8 cellular contexts compared by ENCODE assay signal in the genomic region with DNA sequence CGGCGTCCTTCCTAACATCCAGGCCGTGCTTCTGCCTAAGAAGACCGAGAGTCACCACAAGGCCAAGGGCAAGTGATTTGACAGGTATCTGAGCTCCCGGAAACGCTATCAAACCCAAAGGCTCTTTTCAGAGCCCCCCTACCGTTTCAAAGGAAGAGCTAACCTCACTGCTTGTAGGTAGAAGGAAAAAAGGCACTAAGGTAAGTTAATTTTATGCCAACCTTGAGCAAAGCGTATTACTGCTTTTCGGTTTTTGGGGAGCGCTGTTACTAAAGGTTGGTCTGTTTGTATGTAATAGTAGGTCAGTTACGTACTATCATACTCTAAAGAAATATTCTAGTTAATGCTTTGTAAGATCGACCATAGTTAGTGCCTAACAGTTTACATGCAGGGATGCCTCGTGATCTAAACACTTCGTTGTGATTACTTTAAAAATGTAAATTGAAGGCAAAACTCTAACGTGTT. TPM values are rescaled to one million over a fixed set of nuclear protein-coding genes. Genes with fewer than 3 reads are reported as not detected.
DNase-seq lines count a peak whose midpoint lies in the region; ATAC-seq, FAIRE-seq and TF ChIP-seq lines count a peak whose summit lies in the region.

No MANE protein-coding gene starts in this region.

- no peak for TF ChIP-seq EP300 in A549 (IDR thresholded peaks at IDR 0.05)

- 2% methylated on average over 11 of the region's 15 CpGs for WGBS in A549 (ENCODE audit: missing lambda C conversion rate)
- WGBS in H9 (ENCODE audit: extremely low coverage, insufficient read length, low lambda C conversion rate), result no CpG with 5 or more reads among the region's 15 CpGs

- H3K56ac ChIP-seq in H9 (ENCODE audit: insufficient read length, low read depth, low read length), result no peak overlapping the region

- H3K27me3 ChIP-seq in H9 (ENCODE audit: insufficient read depth, low read length) (no peaks in the 10 kb centered on the region), SJCRH30 (no peaks in the 10 kb centered on the region)

- no peak overlapping the region for H2BK5ac ChIP-seq in H9 (ENCODE audit: insufficient read length, low read length)

- no peak overlapping the region for H3K4ac ChIP-seq in H9 (ENCODE audit: low read depth, low read length)

- H2BK12ac ChIP-seq in H9 (ENCODE audit: insufficient read length, low read depth, low read length), result no peak overlapping the region

- ATAC-seq in A549, result peak in 1 of 2 experiments; percentile 2; a peak in 3 of 6 replicates
- ATAC-seq in GM18519 (IDR thresholded peaks at IDR 0.05; ENCODE audit: low FRiP score, unreplicated experiment), result no peak
- no peak for ATAC-seq in GM18861 (IDR thresholded peaks at IDR 0.05; ENCODE audit: unreplicated experiment)

- H3K27ac ChIP-seq in A549 (peak overlapping the region; percentile 78 to 98), H9 (ENCODE audit: insufficient read length, low read depth, low read length) (peak overlapping the region; percentile 68), SJCRH30 (peak overlapping the region; percentile 97)

- H3K36me3 Mint-ChIP-seq in H9 (ENCODE audit: insufficient read depth in 1 of 3, low read depth in 3 of 3) (peaks cover 6 to 16% (median 9%) of the 10 kb centered on the region in 3 experiments), nephron progenitor cell (ENCODE audit: low read depth) (peaks cover 8% of the 10 kb centered on the region)

- H2BK20ac ChIP-seq in H9 (ENCODE audit: low read depth, low read length, poor library complexity, severe bottlenecking), result no peak overlapping the region

- H3K4me2 ChIP-seq in A549 (peak overlapping the region; percentile 73), H9 (ENCODE audit: insufficient read depth, insufficient read length, low read length) (peak overlapping the region; percentile 77)

- no peak overlapping the region for H2BK120ac ChIP-seq in H9 (ENCODE audit: low read depth, low read length, poor library complexity, severe bottlenecking)

- no peak overlapping the region for H4K91ac ChIP-seq in H9 (ENCODE audit: insufficient read length, low read depth, low read length)

- H3K23ac ChIP-seq in H9 (ENCODE audit: insufficient read length, low read depth, low read length), result no peak overlapping the region

- H3K4me1 Mint-ChIP-seq in H9 (peaks cover 26 to 35% of the 10 kb centered on the region in 2 experiments), nephron progenitor cell (peaks cover 46% of the 10 kb centered on the region)

- H4K20me1 ChIP-seq in H9 (ENCODE audit: control insufficient read depth, insufficient read depth, insufficient read length), result no peaks in the 10 kb centered on the region

- TF ChIP-seq RAD21 in A549 (conservative IDR thresholded peaks at IDR 0.05 in 1 of 2, IDR thresholded peaks at IDR 0.05 in 1 of 2), result no peak

- CTCF ChIA-PET in A549 (lab: Yijun Ruan, JAX), result interaction anchor here (0.9 to 4.2 kb wide), 4 partner anchors 17 to 60 kb away, joined by 3 to 24 read pairs (median 16); a partner anchor contains a TSS

- H3K4me3 Mint-ChIP-seq in H9 (peak overlapping the region; percentile 99 to 100), nephron progenitor cell (peak overlapping the region; percentile 100)

- peak overlapping the region; percentile 99 for H3K9ac ChIP-seq in H9 (ENCODE audit: extremely low read depth, insufficient read length, low read length)

- H3K79me2 ChIP-seq in H9 (ENCODE audit: insufficient read depth, low read length), result peaks cover 6% of the 10 kb centered on the region; the same call in 1 of the 2 replicates

- DNase-seq in A549 (ENCODE audit: low read depth in 1 of 2, low spot score in 1 of 2), result no peak
- no peak for DNase-seq in H9
- no peak for DNase-seq in SJCRH30
- no peak for DNase-seq in epithelial cell of esophagus (ENCODE audit: low read depth)
- no peak for DNase-seq in nephron progenitor cell
- no peak for DNase-seq in DMS79 (lab: John Stamatoyannopoulos, UW)

- H2AK5ac ChIP-seq in H9 (ENCODE audit: insufficient read length, low read length), result no peak overlapping the region

- no peak for FAIRE-seq in A549 (lab: Jason Lieb, UNC)

- peaks cover 9% of the 10 kb centered on the region for H3K23me2 ChIP-seq in H9 (ENCODE audit: insufficient read length, low read depth, low read length, poor library complexity, severe bottlenecking)

- no peaks in the 10 kb centered on the region for H3K36me3 ChIP-seq in SJCRH30

- no peak overlapping the region for H4K5ac ChIP-seq in H9 (ENCODE audit: insufficient read length, low read depth, low read length)

- H3K9me3 Mint-ChIP-seq in H9 (peaks cover 3 to 7% of the 10 kb centered on the region in 2 experiments), nephron progenitor cell (no peaks in the 10 kb centered on the region)

- no peak for TF ChIP-seq POLR2A in A549 (IDR thresholded peaks at IDR 0.05; ENCODE audit: low read length)

- peak overlapping the region; percentile 93 for H3K4me3 ChIP-seq in A549
- H3K4me3 ChIP-seq in SJCRH30, result peak overlapping the region; percentile 69
- H3K4me3 ChIP-seq in epithelial cell of esophagus (ENCODE audit: low read length), result peak overlapping the region; percentile 94

- POLR2A ChIA-PET in A549 (lab: Yijun Ruan, JAX), result interaction anchor here (0.7 to 6.3 kb wide), 29 partner anchors 9 to 1768 kb away, joined by 3 to 350 read pairs (median 7); a partner anchor contains a TSS

- no peaks in the 10 kb centered on the region for H3K79me1 ChIP-seq in H9 (ENCODE audit: insufficient read depth, low read depth, low read length, poor library complexity, severe bottlenecking)

- no peak for TF ChIP-seq CTCF in A549 (IDR thresholded peaks at IDR 0.05)
- no peak for TF ChIP-seq CTCF in H9 (conservative IDR thresholded peaks at IDR 0.05)
- TF ChIP-seq CTCF in epithelial cell of esophagus (IDR thresholded peaks at IDR 0.05; ENCODE audit: insufficient read depth, low read depth, low read length, missing control alignments), result no peak
- TF ChIP-seq CTCF in nephron progenitor cell (IDR thresholded peaks at IDR 0.05), result no peak

- no peak overlapping the region for H4K8ac ChIP-seq in H9 (replicated peaks; ENCODE audit: insufficient read length, low read depth, low read length)

- H3K14ac ChIP-seq in H9 (ENCODE audit: insufficient read depth, low read length), result peak overlapping the region; percentile 97

- peak overlapping the region; percentile 98 to 100 (median 100) for H3K27ac Mint-ChIP-seq in H9
- H3K27ac Mint-ChIP-seq in nephron progenitor cell, result peak overlapping the region; percentile 99

- peaks cover 8% of the 10 kb centered on the region; the same call in 1 of the 2 replicates for H3K27me3 Mint-ChIP-seq in H9 (ENCODE audit: low read depth)
- H3K27me3 Mint-ChIP-seq in nephron progenitor cell (ENCODE audit: low read depth, poor library complexity), result no peaks in the 10 kb centered on the region

- no peak overlapping the region for H3T11ph ChIP-seq in H9 (ENCODE audit: low read length)

- no peak overlapping the region for H2AFZ ChIP-seq in H9 (ENCODE audit: low read length)

- H3K4me1 ChIP-seq in A549 (peaks cover 47% of the 10 kb centered on the region), H9 (ENCODE audit: insufficient read depth, low read length) (no peaks in the 10 kb centered on the region), SJCRH30 (peaks cover 3% of the 10 kb centered on the region; the same call in 1 of the 2 replicates)

- H3K18ac ChIP-seq in H9 (ENCODE audit: insufficient read length, low read depth, low read length), result peak overlapping the region; percentile 96

- H3K9me3 ChIP-seq in A549 (no peaks in the 10 kb centered on the region), H9 (ENCODE audit: control insufficient read depth, low read depth, low read length) (no peaks in the 10 kb centered on the region), SJCRH30 (replicated peaks) (no peaks in the 10 kb centered on the region)

- H2BK15ac ChIP-seq in H9 (ENCODE audit: low read depth, low read length), result no peak overlapping the region

TF ChIP-seq in A549, 52 proteins besides CTCF, POLR2A, EP300 and RAD21:
- TF ChIP-seq RNF2 (IDR thresholded peaks at IDR 0.05; ENCODE audit: borderline replicate concordance, low read depth) (no peak), NFE2L2 (conservative IDR thresholded peaks at IDR 0.05; ENCODE audit: low read length) (no peak), HEYL (CRISPR knock-in tag; IDR thresholded peaks at IDR 0.05) (no peak)
- TF ChIP-seq, protein P1, sequence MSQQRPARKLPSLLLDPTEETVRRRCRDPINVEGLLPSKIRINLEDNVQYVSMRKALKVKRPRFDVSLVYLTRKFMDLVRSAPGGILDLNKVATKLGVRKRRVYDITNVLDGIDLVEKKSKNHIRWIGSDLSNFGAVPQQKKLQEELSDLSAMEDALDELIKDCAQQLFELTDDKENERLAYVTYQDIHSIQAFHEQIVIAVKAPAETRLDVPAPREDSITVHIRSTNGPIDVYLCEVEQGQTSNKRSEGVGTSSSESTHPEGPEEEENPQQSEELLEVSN (IDR thresholded peaks at IDR 0.05; ENCODE audit: borderline replicate concordance, low read depth), result no peak

RNA-seq across cellular contexts. Expression of a gene that starts 37.4 kb away (rescaled TPM):
- polyA plus RNA-seq in A549 (2011; rRNA removed), result 31.7 and 35.9 TPM in 2 replicates
- polyA plus RNA-seq in A549 (2012; cell fraction: cytosol; rRNA removed), result 14.3 and 14.8 TPM in 2 replicates
- polyA plus RNA-seq in A549 (2012; cell fraction: nucleus; rRNA removed), result 16.5 and 16.8 TPM in 2 replicates
- polyA plus RNA-seq in A549 (2017; fragmentation: RNase III; extraction: RNeasy Plus Mini Kit Qiagen cat#74134 plus additional on column Dnase treatment), result 15.5 to 19.9 TPM (median 18.1 TPM) in 3 replicates
- 25.1 and 35.6 TPM in 2 replicates for polyA minus RNA-seq in A549 (2011; rRNA and poly(A)+ RNA removed)
- 0.29 and 0.98 TPM in 2 replicates for total RNA-seq in H9 (2021)
- 0.33 and 0.67 TPM in 2 replicates for total RNA-seq in SJCRH30 (2014; rRNA removed; shearing (Covaris generic))
